In genomic region chr2:5690231-5690630, GRCh38 we compare ENCODE assay signal across 13 cellular contexts.
A peak's percentile ranks its signal among the peaks of the same experiment; 100 is the strongest.
DNase-seq lines count a peak whose midpoint lies in the region; ATAC-seq lines count a peak whose summit lies in the region.
"Had no signal": no experiment of that assay in that cellular context is flagged by ENCODE, and none has a peak within 500 bp of the region (broad histone marks: within the 10 kb centered on the region; RNA-seq: fewer than 3 reads in every experiment).

No MANE protein-coding gene starts in this region.

- no peak for DNase-seq in activated naive CD4-positive, alpha-beta T cell treated with anti-CD3 and anti-CD28 coated beads, Interleukin-2, amount 10 ng/mL, durations not matched to agents 7 days and 5 days
- no peak for DNase-seq in activated naive CD4-positive, alpha-beta T cell treated with Interleukin-2 at 50 U/mL for 16 hours
- no peak for DNase-seq in SK-N-MC (ENCODE audit: low read depth, low spot score)
- DNase-seq in stimulated activated naive B cell treated with anti-CD40 and anti-IgM and Interleukin-4, amounts not matched to agents 10 μg/mL and 1 μg/mL and 100 μg/mL, for 72 hours = no peak
- no peak for DNase-seq in activated CD4-positive, alpha-beta T cell treated with anti-CD3 and anti-CD28 coated beads for 1 hour
- DNase-seq: activated T-cell treated with anti-CD3 and anti-CD28 coated beads for 4 hours; EL; NCI-H446; stimulated activated naive CD4-positive, alpha-beta T cell had no signal

- no peaks in the 10 kb centered on the region for H3K9me3 Mint-ChIP-seq in activated naive CD4-positive, alpha-beta T cell treated with anti-CD3 and anti-CD28 coated beads, Interleukin-2, amount 10 ng/mL, durations not matched to agents 7 days and 5 days
- H3K9me3 Mint-ChIP-seq in stimulated activated naive B cell treated with anti-CD40 and anti-IgM and Interleukin-4, amounts not matched to agents 10 μg/mL and 1 μg/mL and 100 μg/mL, for 72 hours = no peaks in the 10 kb centered on the region

- H3K4me1 Mint-ChIP-seq in activated naive CD4-positive, alpha-beta T cell treated with anti-CD3 and anti-CD28 coated beads, Interleukin-2, amount 10 ng/mL, durations not matched to agents 7 days and 5 days = peaks cover 7% of the 10 kb centered on the region
- H3K4me1 Mint-ChIP-seq in stimulated activated naive B cell treated with anti-CD40 and anti-IgM and Interleukin-4, amounts not matched to agents 10 μg/mL and 1 μg/mL and 100 μg/mL, for 72 hours = peaks cover 14 to 20% of the 10 kb centered on the region in 2 donors

- peaks cover 6% of the 10 kb centered on the region; the same call in 1 of the 2 replicates for H3K36me3 ChIP-seq in SK-N-MC (ENCODE audit: insufficient read depth, low read length)
- no peaks in the 10 kb centered on the region for H3K36me3 ChIP-seq in iPS-18a (ENCODE audit: control insufficient read depth, low read depth, low read length)

- peak overlapping the region; percentile 11 for H3K27ac Mint-ChIP-seq in activated naive CD4-positive, alpha-beta T cell treated with anti-CD3 and anti-CD28 coated beads, Interleukin-2, amount 10 ng/mL, durations not matched to agents 7 days and 5 days
- H3K27ac Mint-ChIP-seq in stimulated activated naive B cell treated with anti-CD40 and anti-IgM and Interleukin-4, amounts not matched to agents 10 μg/mL and 1 μg/mL and 100 μg/mL, for 72 hours = peak overlapping the region; percentile 90

- H3K4me1 ChIP-seq in iPS-18a (ENCODE audit: control insufficient read depth, low read depth, low read length) = peaks cover 9% of the 10 kb centered on the region

- peaks cover 54% of the 10 kb centered on the region for H3K27me3 Mint-ChIP-seq in activated naive CD4-positive, alpha-beta T cell treated with anti-CD3 and anti-CD28 coated beads, Interleukin-2, amount 10 ng/mL, durations not matched to agents 7 days and 5 days
- peaks cover 56 to 84% of the 10 kb centered on the region in 2 donors for H3K27me3 Mint-ChIP-seq in stimulated activated naive B cell treated with anti-CD40 and anti-IgM and Interleukin-4, amounts not matched to agents 10 μg/mL and 1 μg/mL and 100 μg/mL, for 72 hours

- no peak overlapping the region for H3K4me3 Mint-ChIP-seq in activated naive CD4-positive, alpha-beta T cell treated with anti-CD3 and anti-CD28 coated beads, Interleukin-2, amount 10 ng/mL, durations not matched to agents 7 days and 5 days
- H3K4me3 Mint-ChIP-seq in stimulated activated naive B cell treated with anti-CD40 and anti-IgM and Interleukin-4, amounts not matched to agents 10 μg/mL and 1 μg/mL and 100 μg/mL, for 72 hours = no peak overlapping the region

- H3K4me3 ChIP-seq in SK-N-MC (peak overlapping the region; percentile 91), iPS-18a (ENCODE audit: low read length) (peak overlapping the region; percentile 98)

- H3K9ac ChIP-seq in SK-N-MC (ENCODE audit: insufficient read length) = no peak overlapping the region
- H3K9ac ChIP-seq in iPS-18a (ENCODE audit: low read length) = peak overlapping the region; percentile 96

- H3K9me3 ChIP-seq in SK-N-MC (ENCODE audit: low read depth, low read length) = no peaks in the 10 kb centered on the region
- no peaks in the 10 kb centered on the region for H3K9me3 ChIP-seq in iPS-18a (ENCODE audit: control insufficient read depth, low read depth, low read length)

- no peaks in the 10 kb centered on the region for H3K27me3 ChIP-seq in iPS-18a (ENCODE audit: control insufficient read depth, insufficient read depth, low read length)

- peaks cover 7% of the 10 kb centered on the region for H3K36me3 Mint-ChIP-seq in activated naive CD4-positive, alpha-beta T cell treated with anti-CD3 and anti-CD28 coated beads, Interleukin-2, amount 10 ng/mL, durations not matched to agents 7 days and 5 days
- H3K36me3 Mint-ChIP-seq in stimulated activated naive B cell treated with anti-CD40 and anti-IgM and Interleukin-4, amounts not matched to agents 10 μg/mL and 1 μg/mL and 100 μg/mL, for 72 hours = peaks cover 10 to 11% of the 10 kb centered on the region in 2 donors

- H3K27ac ChIP-seq in SK-N-MC (no peak overlapping the region), iPS-18a (ENCODE audit: low read length) (peak overlapping the region; percentile 43)
- H3K27ac ChIP-seq: RWPE1 had no signal

- ATAC-seq in stimulated activated naive B cell treated with anti-CD40 and anti-IgM and Interleukin-4, amounts not matched to agents 10 μg/mL and 1 μg/mL and 100 μg/mL, for 72 hours (replicated peaks) = no peak
- ATAC-seq in GM19463 (IDR thresholded peaks at IDR 0.05; ENCODE audit: unreplicated experiment) (no peak), HG02571 (IDR thresholded peaks at IDR 0.05; ENCODE audit: unreplicated experiment) (no peak)

- CTCF ChIA-PET in activated naive CD4-positive, alpha-beta T cell treated with anti-CD3 and anti-CD28 coated beads, Interleukin-2, amount 10 ng/mL, durations not matched to agents 7 days and 5 days (lab: Charles Lee) = no interaction called here
